6 cellular contexts compared by ENCODE assay signal in the genomic region with DNA sequence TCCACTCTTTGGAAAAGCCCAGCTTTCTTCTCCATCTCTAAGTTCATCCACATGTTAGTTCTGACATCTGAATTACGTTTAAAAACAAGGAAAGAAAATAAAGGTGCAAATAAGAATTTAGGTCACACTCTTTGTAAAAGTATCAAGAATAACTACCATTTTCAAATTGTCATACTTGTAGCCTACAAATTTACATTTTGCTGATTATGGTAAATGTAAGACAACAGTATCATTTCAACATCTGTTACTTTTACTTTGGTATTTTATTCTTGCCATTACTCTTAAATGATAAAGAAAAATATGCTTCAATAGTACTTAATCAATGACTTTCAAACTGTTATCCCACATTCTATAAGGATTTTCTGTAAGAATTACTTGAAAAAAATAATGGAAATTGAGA.
"Had no signal": no experiment of that assay in that cellular context is flagged by ENCODE, and none has a peak within 500 bp of the region (broad histone marks: within the 10 kb centered on the region; RNA-seq: fewer than 3 reads in every experiment).

No MANE protein-coding gene starts in this region.

- DNase-seq: Karpas-422, KBM-7, KG1 had no signal

- FAIRE-seq: HTR-8/SVneo had no signal

- H3K27ac ChIP-seq: HL-60, KMS-11 had no signal

- H3K9ac ChIP-seq: KMS-11 had no signal

- H3K4me2 ChIP-seq: KMS-11 had no signal
